Comparison of ENCODE assay signal across 10 cellular contexts in genomic region chr5:95022967-95023695, GRCh38.
A peak's percentile ranks its signal among the peaks of the same experiment; 100 is the strongest.
DNase-seq lines count a peak whose midpoint lies in the region; ATAC-seq and TF ChIP-seq lines count a peak whose summit lies in the region.
"Had no signal": no experiment of that assay in that cellular context is flagged by ENCODE, and none has a peak within 500 bp of the region (broad histone marks: within the 10 kb centered on the region; RNA-seq: fewer than 3 reads in every experiment).

No MANE protein-coding gene starts in this region.

- TF ChIP-seq CTCF in spleen (IDR thresholded peaks at IDR 0.05 in 8 of 11, conservative IDR thresholded peaks at IDR 0.05 in 3 of 11) = no peak

- no peak overlapping the region for H3K4me3 ChIP-seq in spleen
- H3K4me3 ChIP-seq: A549 had no signal

- H3K27me3 ChIP-seq in spleen (replicated peaks in 1 of 7) = no peaks in the 10 kb centered on the region

- peak; percentile 56 for DNase-seq in SIG-M5 treated with dmso at 0.1 percent for 504 hours (lab: John Stamatoyannopoulos, UW; ENCODE audit: unreplicated experiment)
- no peak for DNase-seq in SIG-M5 (lab: John Stamatoyannopoulos, UW)
- DNase-seq in NOMO-1 treated with dmso at 0.1 percent for 144 hours (lab: John Stamatoyannopoulos, UW; ENCODE audit: unreplicated experiment) = peak; percentile 63
- DNase-seq in renal cortical epithelial cell (ENCODE audit: low read depth) = peak; percentile 8
- no peak for DNase-seq in spleen
- DNase-seq in left colon = no peak
- DNase-seq in activated effector memory CD4-positive, alpha-beta T cell treated with Interleukin-2 at 50 U/mL for 16 hours = no peak
- DNase-seq: erythroblast had no signal

- H3K27ac ChIP-seq in spleen = no peak overlapping the region
- H3K27ac ChIP-seq: A549 had no signal

- no peaks in the 10 kb centered on the region for H3K9me3 ChIP-seq in spleen
- H3K9me3 ChIP-seq: A549 had no signal

- ATAC-seq in HG02870 (IDR thresholded peaks at IDR 0.05; ENCODE audit: unreplicated experiment) (peak; percentile 58), left colon (no peak)
- ATAC-seq: A549 had no signal

- WGBS in spleen, 5 donors = 55 to 72% (median 65%) methylated on average over 5 of the region's 5 CpGs

- peaks cover 0 to 13% (median 10%) of the 10 kb centered on the region in 6 donors for H3K4me1 ChIP-seq in spleen
- H3K4me1 ChIP-seq: A549 had no signal

- TF ChIP-seq POLR2A in spleen (IDR thresholded peaks at IDR 0.05) = no peak

- intact Hi-C loops in spleen (cut with DNase I; ENCODE audit: low total_unique reads) = no loop called here
- intact Hi-C loops in left colon (cut with DNase I, micrococcal nuclease) = no loop called here

- no peaks in the 10 kb centered on the region for H3K36me3 ChIP-seq in spleen

Comparison
In these comparisons a context has a peak if more than half of its experiments do, and no peak if none do; other contexts are left out.
1. DNase-seq: peak in SIG-M5 treated with dmso at 0.1 percent for 504 hours (single experiment), NOMO-1 treated with dmso at 0.1 percent for 144 hours (single experiment) and renal cortical epithelial cell (single experiment); none in SIG-M5 (single experiment), spleen (single experiment), left colon (0 of 2) and activated effector memory CD4-positive, alpha-beta T cell treated with Interleukin-2 at 50 U/mL for 16 hours (single experiment).